ENCODE assay signal across 13 cellular contexts in genomic region chr6:157144861-157145260, GRCh38.
A peak's percentile ranks its signal among the peaks of the same experiment; 100 is the strongest.
DNase-seq lines count a peak whose midpoint lies in the region; ATAC-seq and TF ChIP-seq lines count a peak whose summit lies in the region.
"Had no signal": no experiment of that assay in that cellular context is flagged by ENCODE, and none has a peak within 500 bp of the region (broad histone marks: within the 10 kb centered on the region; RNA-seq: fewer than 3 reads in every experiment).

No MANE protein-coding gene starts in this region.

- H3K27me3 ChIP-seq in H9 (ENCODE audit: insufficient read depth, low read length) (no peaks in the 10 kb centered on the region), adipocyte (replicated peaks; ENCODE audit: control insufficient read depth, insufficient read depth, low read length) (no peaks in the 10 kb centered on the region)

- no peak overlapping the region for H2AFZ ChIP-seq in H9 (ENCODE audit: low read length)

- no peak overlapping the region for H3K23ac ChIP-seq in H9 (ENCODE audit: insufficient read length, low read depth, low read length)

- no peak overlapping the region for H3K14ac ChIP-seq in H9 (ENCODE audit: insufficient read depth, low read length)

- no peak overlapping the region for H2BK12ac ChIP-seq in H9 (ENCODE audit: insufficient read length, low read depth, low read length)

- DNase-seq in H9 (no peak), adipocyte (ENCODE audit: low read depth) (no peak), immature natural killer cell (no peak), OCI-M2 (lab: John Stamatoyannopoulos, UW; ENCODE audit: unreplicated experiment) (no peak)
- DNase-seq: CD8-positive, alpha-beta T cell; effector CD4-positive, alpha-beta T cell; NCI-H526; stimulated activated CD4-positive, alpha-beta T cell treated with anti-CD3 and anti-CD28 coated beads, Interleukin-4, amount 100 ng/mL, for 1 hour; stimulated activated naive B cell treated with anti-CD40 and anti-IgM and Interleukin-4, amounts not matched to agents 10 μg/mL and 1 μg/mL and 100 μg/mL, for 72 hours had no signal

- H3K9me3 ChIP-seq in H9 (ENCODE audit: control insufficient read depth, low read depth, low read length) (no peaks in the 10 kb centered on the region), adipocyte (ENCODE audit: control insufficient read depth, low read length) (no peaks in the 10 kb centered on the region)

- no peaks in the 10 kb centered on the region for H3K79me1 ChIP-seq in H9 (ENCODE audit: insufficient read depth, low read depth, low read length, poor library complexity, severe bottlenecking)

- H3K27me3 Mint-ChIP-seq in H9 (ENCODE audit: low read depth): no peaks in the 10 kb centered on the region; the same call in 1 of the 2 replicates
- H3K27me3 Mint-ChIP-seq in immature natural killer cell (ENCODE audit: low read depth in 3 of 3): peaks cover 6 to 19% (median 16%) of the 10 kb centered on the region in 3 donors
- no peaks in the 10 kb centered on the region for H3K27me3 Mint-ChIP-seq in stimulated activated memory B cell treated with anti-CD40 and anti-IgM and Interleukin-4, amounts not matched to agents 10 μg/mL and 1 μg/mL and 100 μg/mL, for 72 hours
- H3K27me3 Mint-ChIP-seq: stimulated activated naive B cell treated with anti-CD40 and anti-IgM and Interleukin-4, amounts not matched to agents 10 μg/mL and 1 μg/mL and 100 μg/mL, for 72 hours had no signal

- H2BK20ac ChIP-seq in H9 (ENCODE audit: low read depth, low read length, poor library complexity, severe bottlenecking): no peak overlapping the region

- no peak overlapping the region for H4K5ac ChIP-seq in H9 (ENCODE audit: insufficient read length, low read depth, low read length)

- H3K79me2 ChIP-seq in H9 (ENCODE audit: insufficient read depth, low read length): no peaks in the 10 kb centered on the region

- H3K27ac Mint-ChIP-seq in H9 (peak overlapping the region; percentile 66 to 95 (median 93)), immature natural killer cell (peak overlapping the region in 5 of 6 donors; percentile 52 to 98 (median 97))
- H3K27ac Mint-ChIP-seq in stimulated activated memory B cell treated with anti-CD40 and anti-IgM and Interleukin-4, amounts not matched to agents 10 μg/mL and 1 μg/mL and 100 μg/mL, for 72 hours: peak overlapping the region; percentile 53
- H3K27ac Mint-ChIP-seq: CD8-positive, alpha-beta T cell; stimulated activated naive B cell treated with anti-CD40 and anti-IgM and Interleukin-4, amounts not matched to agents 10 μg/mL and 1 μg/mL and 100 μg/mL, for 72 hours had no signal

- H4K20me1 ChIP-seq in H9 (ENCODE audit: control insufficient read depth, insufficient read depth, insufficient read length): no peaks in the 10 kb centered on the region

- no peak overlapping the region for H3K4me2 ChIP-seq in H9 (ENCODE audit: insufficient read depth, insufficient read length, low read length)

- H3K9me3 Mint-ChIP-seq in H9 (peaks cover 0 to 4% of the 10 kb centered on the region in 2 experiments; a peak in 2 of 5 replicates), immature natural killer cell (peaks cover 0 to 2% (median 0%) of the 10 kb centered on the region in 6 donors)
- no peaks in the 10 kb centered on the region for H3K9me3 Mint-ChIP-seq in stimulated activated memory B cell treated with anti-CD40 and anti-IgM and Interleukin-4, amounts not matched to agents 10 μg/mL and 1 μg/mL and 100 μg/mL, for 72 hours
- H3K9me3 Mint-ChIP-seq: CD8-positive, alpha-beta T cell; stimulated activated naive B cell treated with anti-CD40 and anti-IgM and Interleukin-4, amounts not matched to agents 10 μg/mL and 1 μg/mL and 100 μg/mL, for 72 hours had no signal

- H3K4me3 Mint-ChIP-seq in H9 (no peak overlapping the region), immature natural killer cell (peak overlapping the region in 3 of 5 donors; percentile 34 to 56 (median 45))
- H3K4me3 Mint-ChIP-seq in stimulated activated memory B cell treated with anti-CD40 and anti-IgM and Interleukin-4, amounts not matched to agents 10 μg/mL and 1 μg/mL and 100 μg/mL, for 72 hours: no peak overlapping the region
- H3K4me3 Mint-ChIP-seq: CD8-positive, alpha-beta T cell; stimulated activated naive B cell treated with anti-CD40 and anti-IgM and Interleukin-4, amounts not matched to agents 10 μg/mL and 1 μg/mL and 100 μg/mL, for 72 hours had no signal

- H3K36me3 ChIP-seq in adipocyte (ENCODE audit: control insufficient read depth, insufficient read depth, low read length, severe bottlenecking): peaks cover 20% of the 10 kb centered on the region

- no peak overlapping the region for H3K9ac ChIP-seq in H9 (ENCODE audit: extremely low read depth, insufficient read length, low read length)
- H3K9ac ChIP-seq in adipocyte (ENCODE audit: low read length): peak overlapping the region; percentile 27

- no peak overlapping the region for H2BK120ac ChIP-seq in H9 (ENCODE audit: low read depth, low read length, poor library complexity, severe bottlenecking)

- no peak for ATAC-seq in stimulated activated memory B cell treated with anti-CD40 and anti-IgM and Interleukin-4, amounts not matched to agents 10 μg/mL and 1 μg/mL and 100 μg/mL, for 72 hours
- ATAC-seq in HG02571 (IDR thresholded peaks at IDR 0.05; ENCODE audit: unreplicated experiment) (no peak), HG03354 (IDR thresholded peaks at IDR 0.05; ENCODE audit: poor library complexity, severe bottlenecking, unreplicated experiment) (no peak), HG02885 (IDR thresholded peaks at IDR 0.05; ENCODE audit: poor library complexity, unreplicated experiment) (no peak)
- ATAC-seq: CD8-positive, alpha-beta T cell; stimulated activated naive B cell treated with anti-CD40 and anti-IgM and Interleukin-4, amounts not matched to agents 10 μg/mL and 1 μg/mL and 100 μg/mL, for 72 hours had no signal

- no peak overlapping the region for H2BK15ac ChIP-seq in H9 (ENCODE audit: low read depth, low read length)

- H2BK5ac ChIP-seq in H9 (ENCODE audit: insufficient read length, low read length): no peak overlapping the region

- no peak overlapping the region for H3K4ac ChIP-seq in H9 (ENCODE audit: low read depth, low read length)

- H3K36me3 Mint-ChIP-seq in H9 (ENCODE audit: insufficient read depth in 1 of 3, low read depth in 3 of 3): peaks cover 12 to 31% (median 24%) of the 10 kb centered on the region in 3 experiments
- H3K36me3 Mint-ChIP-seq in immature natural killer cell: peaks cover 23 to 46% (median 26%) of the 10 kb centered on the region in 3 donors
- peaks cover 40% of the 10 kb centered on the region for H3K36me3 Mint-ChIP-seq in stimulated activated memory B cell treated with anti-CD40 and anti-IgM and Interleukin-4, amounts not matched to agents 10 μg/mL and 1 μg/mL and 100 μg/mL, for 72 hours

- no peak overlapping the region for H3T11ph ChIP-seq in H9 (ENCODE audit: low read length)

- H3K23me2 ChIP-seq in H9 (ENCODE audit: insufficient read length, low read depth, low read length, poor library complexity, severe bottlenecking): no peaks in the 10 kb centered on the region

- H3K18ac ChIP-seq in H9 (ENCODE audit: insufficient read length, low read depth, low read length): no peak overlapping the region

- H3K27ac ChIP-seq in H9 (ENCODE audit: insufficient read length, low read depth, low read length): no peak overlapping the region

- no peak overlapping the region for H2AK5ac ChIP-seq in H9 (ENCODE audit: insufficient read length, low read length)

- no peak overlapping the region for H3K56ac ChIP-seq in H9 (ENCODE audit: insufficient read length, low read depth, low read length)

- no CpG with 5 or more reads among the region's 8 CpGs for WGBS in H9 (ENCODE audit: extremely low coverage, insufficient read length, low lambda C conversion rate)

- no peak overlapping the region for H4K91ac ChIP-seq in H9 (ENCODE audit: insufficient read length, low read depth, low read length)

- TF ChIP-seq CTCF in H9 (conservative IDR thresholded peaks at IDR 0.05): no peak

- H3K4me1 ChIP-seq in H9 (ENCODE audit: insufficient read depth, low read length) (peaks cover 4% of the 10 kb centered on the region; the same call in 1 of the 2 replicates), adipocyte (ENCODE audit: control insufficient read depth, insufficient read depth, low read length) (peaks cover 47% of the 10 kb centered on the region)

- H3K4me3 ChIP-seq in adipocyte (ENCODE audit: low read length): no peak overlapping the region

- peaks cover 29 to 33% of the 10 kb centered on the region in 2 experiments for H3K4me1 Mint-ChIP-seq in H9
- H3K4me1 Mint-ChIP-seq in immature natural killer cell: peaks cover 47 to 56% of the 10 kb centered on the region in 2 donors
- no peaks in the 10 kb centered on the region for H3K4me1 Mint-ChIP-seq in stimulated activated memory B cell treated with anti-CD40 and anti-IgM and Interleukin-4, amounts not matched to agents 10 μg/mL and 1 μg/mL and 100 μg/mL, for 72 hours
- H3K4me1 Mint-ChIP-seq: stimulated activated naive B cell treated with anti-CD40 and anti-IgM and Interleukin-4, amounts not matched to agents 10 μg/mL and 1 μg/mL and 100 μg/mL, for 72 hours had no signal

- H4K8ac ChIP-seq in H9 (replicated peaks; ENCODE audit: insufficient read length, low read depth, low read length): no peak overlapping the region

Comparison
In these comparisons a context has a peak if more than half of its experiments do, and no peak if none do; other contexts are left out.
1. H3K4me3 Mint-ChIP-seq: peak in immature natural killer cell (3 of 5); none in H9 (0 of 2) and stimulated activated memory B cell treated with anti-CD40 and anti-IgM and Interleukin-4, amounts not matched to agents 10 μg/mL and 1 μg/mL and 100 μg/mL, for 72 hours (single experiment).
2. Peak in every context shown above with its lines, with median percentiles within 50 percentile points of each other: H3K27ac Mint-ChIP-seq.